Comparison of ENCODE assay signal across 21 cellular contexts in genomic region chr2:50723549-50723948, GRCh38.
"Had no signal": no experiment of that assay in that cellular context is flagged by ENCODE, and none has a peak within 500 bp of the region (broad histone marks: within the 10 kb centered on the region; RNA-seq: fewer than 3 reads in every experiment).

No MANE protein-coding gene starts in this region.

- DNase-seq: activated CD4-positive, alpha-beta T cell treated with anti-CD3 and anti-CD28 coated beads, Interleukin-2, amount 50 U/mL, for 4 hours; activated CD8-positive, alpha-beta memory T cell treated with anti-CD3 and anti-CD28 coated beads for 24 hours; activated CD8-positive, alpha-beta memory T cell treated with anti-CD3 and anti-CD28 coated beads, Interleukin-2, amount 50 U/mL, for 4 hours; activated naive CD4-positive, alpha-beta T cell treated with anti-CD3 and anti-CD28 coated beads for 36 hours; activated naive CD8-positive, alpha-beta T cell treated with anti-CD3 and anti-CD28 coated beads, Interleukin-2, amount 10 ng/mL, durations not matched to agents 7 days and 5 days; activated T-cell treated with anti-CD3 and anti-CD28 coated beads, Interleukin-2, amount 50 U/mL, for 24 hours; amniotic stem cell; effector CD4-positive, alpha-beta T cell; heart right ventricle; kidney; naive thymus-derived CD8-positive, alpha-beta T cell; ovary; psoas muscle; spleen; stimulated activated CD4-positive, alpha-beta T cell treated with anti-CD3 and anti-CD28 coated beads, Interleukin-4, amount 100 ng/mL, for 1 hour; stimulated activated naive CD4-positive, alpha-beta T cell; T-helper 9 cell; upper lobe of left lung had no signal

- H3K27me3 ChIP-seq: heart right ventricle, neutrophil, ovary, right atrium auricular region, spleen, upper lobe of left lung had no signal

- H3K36me3 ChIP-seq: heart right ventricle, neutrophil, ovary, right atrium auricular region, spleen, upper lobe of left lung had no signal

- H3K27ac ChIP-seq: heart right ventricle, neutrophil, ovary, psoas muscle, right atrium auricular region, spleen, upper lobe of left lung had no signal

- H3K4me3 ChIP-seq: heart right ventricle, ovary, psoas muscle, right atrium auricular region, spleen, upper lobe of left lung had no signal

- FAIRE-seq: endometrium had no signal

- H3K4me1 ChIP-seq: heart right ventricle, psoas muscle, right atrium auricular region, spleen, upper lobe of left lung had no signal

- H3K9me3 ChIP-seq: heart right ventricle, neutrophil, ovary, psoas muscle, right atrium auricular region, spleen, upper lobe of left lung had no signal
